ENCODE assay signal across 11 cellular contexts in the genomic region with DNA sequence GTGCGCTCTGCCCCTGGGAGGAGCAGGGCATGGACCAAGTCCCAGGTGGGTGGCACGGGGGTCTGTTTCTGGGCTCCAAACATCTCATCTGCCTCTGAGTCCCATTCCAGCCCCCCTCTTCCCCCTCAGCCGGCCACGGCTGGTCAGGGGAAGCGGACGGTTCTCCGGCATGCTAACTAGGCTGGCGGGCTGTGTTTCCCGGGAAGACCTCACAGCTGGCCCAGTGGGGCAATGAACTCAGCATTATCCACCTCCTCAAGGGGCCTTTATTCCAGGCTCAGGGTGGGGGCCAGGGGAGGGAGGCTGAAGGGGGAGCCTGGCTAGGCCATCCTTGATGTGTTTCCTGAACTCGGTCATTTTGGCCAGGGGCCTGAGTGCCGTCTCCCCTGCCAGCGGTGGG. TPM values are rescaled to one million over a fixed set of nuclear protein-coding genes. Genes with fewer than 3 reads are reported as not detected.
DNase-seq lines count a peak whose midpoint lies in the region; ATAC-seq and TF ChIP-seq lines count a peak whose summit lies in the region.
"Had no signal": no experiment of that assay in that cellular context is flagged by ENCODE, and none has a peak within 500 bp of the region (broad histone marks: within the 10 kb centered on the region; RNA-seq: fewer than 3 reads in every experiment).

No MANE protein-coding gene starts in this region.

- peaks cover 33 to 49% of the 10 kb centered on the region in 2 experiments for H3K4me1 ChIP-seq in SK-N-SH (ENCODE audit: control insufficient read depth in 1 of 2, insufficient read depth in 2 of 2, low read depth in 1 of 2, low read length in 1 of 2)
- H3K4me1 ChIP-seq in transverse colon = peaks cover 52 to 85% (median 65%) of the 10 kb centered on the region in 4 donors
- peaks cover 13% of the 10 kb centered on the region; the same call in 1 of the 2 replicates for H3K4me1 ChIP-seq in PC-3 (ENCODE audit: insufficient read depth, low read length)
- H3K4me1 ChIP-seq: HAP-1 had no signal

- intact Hi-C loops in transverse colon (cut with DNase I; ENCODE audit: low total_unique reads) (no loop called here), PC-3 (cut with micrococcal nuclease) (no loop called here)

- H2AFZ ChIP-seq in SK-N-SH (ENCODE audit: low read depth) = no peak overlapping the region
- no peak overlapping the region for H2AFZ ChIP-seq in PC-3 (ENCODE audit: low read length)

- WGBS in SK-N-SH (ENCODE audit: low lambda C conversion rate) = 87% methylated on average over 4 of the region's 12 CpGs
- WGBS in transverse colon (ENCODE audit: low coverage in 1 of 2), 2 donors = 52% methylated on average over 12 of the region's 12 CpGs; no CpG with 5 or more reads in 1 of the 2 donors

- H3K4me3 ChIP-seq in SK-N-SH (ENCODE audit: low read depth in 2 of 2, low read length in 1 of 2) = no peak overlapping the region
- H3K4me3 ChIP-seq in fibroblast of villous mesenchyme (ENCODE audit: low read depth, low read length) = peak overlapping the region; percentile 55
- peak overlapping the region in 1 of 4 donors; percentile 22 for H3K4me3 ChIP-seq in transverse colon
- H3K4me3 ChIP-seq in PC-3 (ENCODE audit: low read length) = no peak overlapping the region
- H3K4me3 ChIP-seq: HAP-1 had no signal

- POLR2A ChIA-PET in SK-N-SH (lab: Yijun Ruan, JAX) = no interaction called here
- POLR2A ChIA-PET in PC-3 (lab: Charles Lee; ENCODE audit: unreplicated experiment) = no interaction called here

- no peak overlapping the region for H3K9ac ChIP-seq in SK-N-SH
- H3K9ac ChIP-seq in PC-3 (ENCODE audit: low read length) = no peak overlapping the region

- BruUV-seq in PC-3 (replicated peaks; lab: Mats Ljungman, UMichigan) = no TSS peak

- peaks cover 54% of the 10 kb centered on the region for H3K79me2 ChIP-seq in SK-N-SH (ENCODE audit: insufficient read depth)
- H3K79me2 ChIP-seq in PC-3 (ENCODE audit: low read length) = no peaks in the 10 kb centered on the region

- TF ChIP-seq RAD21 in SK-N-SH (IDR thresholded peaks at IDR 0.05; ENCODE audit: low read length) = no peak

- H3F3A ChIP-seq in SK-N-SH (replicated peaks; ENCODE audit: insufficient read depth) = peaks cover 5% of the 10 kb centered on the region
- H3F3A ChIP-seq in PC-3 (ENCODE audit: low read length, unreplicated experiment) = no peaks in the 10 kb centered on the region

- no peak for ATAC-seq in PC-3

- no peak for TF ChIP-seq POLR2A in transverse colon (IDR thresholded peaks at IDR 0.05)

- H3K4me2 ChIP-seq in SK-N-SH (no peak overlapping the region), PC-3 (ENCODE audit: low read length) (no peak overlapping the region)

- CTCF ChIA-PET in SK-N-SH (lab: Yijun Ruan, JAX) = interaction anchor here (0.7 to 23.5 kb wide), 6 partner anchors 9 to 78 kb away, joined by 3 to 643 read pairs (median 10); partner anchors contain the start of gene LRP1-AS
- CTCF ChIA-PET in PC-3 (lab: Charles Lee) = no interaction called here

- in situ Hi-C loops in transverse colon (cut with MboI; ENCODE audit: low pct_ligation_motif_present in 1 of 4, low pct_unique_long_range_greater_than_20kb in 1 of 4, low sequenced_read_pairs in 3 of 4) = no loop called here

- DNase-seq in SK-N-SH = peak; percentile 78
- DNase-seq in fibroblast of villous mesenchyme (ENCODE audit: low read depth) = peak; percentile 63
- peak; percentile 71 for DNase-seq in myocyte (ENCODE audit: low read depth)
- DNase-seq in transverse colon = no peak
- DNase-seq in NCI-H187 treated with DMSO at 0.1 percent for 48 hours (lab: John Stamatoyannopoulos, UW) = no peak
- no peak for DNase-seq in PC-3
- no peak for DNase-seq in HT-29 (ENCODE audit: low spot score)
- DNase-seq in Kasumi-1 (lab: John Stamatoyannopoulos, UW) = no peak
- DNase-seq: activated T-cell treated with anti-CD3 and anti-CD28 coated beads, Interleukin-2, amount 50 U/mL, for 1 hour; KG1 had no signal

- H3K9me2 ChIP-seq in SK-N-SH (no peaks in the 10 kb centered on the region), PC-3 (replicated peaks; ENCODE audit: low read length) (no peaks in the 10 kb centered on the region)

- TF ChIP-seq EP300 in SK-N-SH (IDR thresholded peaks at IDR 0.05; ENCODE audit: borderline replicate concordance in 1 of 2, low read depth in 1 of 2, low read length in 1 of 2) (no peak; a peak in 1 of 4 replicates), transverse colon (IDR thresholded peaks at IDR 0.05; ENCODE audit: low read depth) (no peak)

- H3K9me3 ChIP-seq in SK-N-SH (no peaks in the 10 kb centered on the region), transverse colon (no peaks in the 10 kb centered on the region), PC-3 (ENCODE audit: low read length) (no peaks in the 10 kb centered on the region)
- H3K9me3 ChIP-seq: HAP-1 had no signal

- H3K27ac ChIP-seq in SK-N-SH (ENCODE audit: low read depth in 2 of 2, low read length in 1 of 2) (peak overlapping the region in 1 of 2 experiments; percentile 73; a peak in 2 of 4 replicates), transverse colon (peak overlapping the region; percentile 94 to 99 (median 96)), PC-3 (ENCODE audit: low read length) (no peak overlapping the region)

- H3K27me3 ChIP-seq in SK-N-SH (ENCODE audit: insufficient read depth) = no peaks in the 10 kb centered on the region
- H3K27me3 ChIP-seq in transverse colon = no peaks in the 10 kb centered on the region
- no peaks in the 10 kb centered on the region for H3K27me3 ChIP-seq in PC-3 (ENCODE audit: low read length)

- no peak for TF ChIP-seq CTCF in SK-N-SH (IDR thresholded peaks at IDR 0.05)
- TF ChIP-seq CTCF in fibroblast of villous mesenchyme (IDR thresholded peaks at IDR 0.05; ENCODE audit: insufficient read depth, low read depth, low read length) = no peak
- no peak for TF ChIP-seq CTCF in transverse colon (IDR thresholded peaks at IDR 0.05)
- TF ChIP-seq CTCF in PC-3 (conservative IDR thresholded peaks at IDR 0.05; ENCODE audit: low read depth, low read length) = no peak

- H3K36me3 ChIP-seq in SK-N-SH (replicated peaks in 1 of 2; ENCODE audit: control insufficient read depth in 1 of 2, insufficient read depth in 2 of 2, low read length in 1 of 2) = peaks cover 0 to 23% of the 10 kb centered on the region in 2 experiments
- no peaks in the 10 kb centered on the region for H3K36me3 ChIP-seq in transverse colon
- H3K36me3 ChIP-seq in PC-3 (ENCODE audit: low read depth, low read length) = no peaks in the 10 kb centered on the region

- peaks cover 47% of the 10 kb centered on the region for H4K20me1 ChIP-seq in SK-N-SH (ENCODE audit: insufficient read depth)
- H4K20me1 ChIP-seq in PC-3 (ENCODE audit: low read length) = no peaks in the 10 kb centered on the region

TF ChIP-seq in SK-N-SH, 30 proteins besides CTCF, POLR2A, EP300 and RAD21:
- no peak for TF ChIP-seq MEF2A (IDR thresholded peaks at IDR 0.05; ENCODE audit: borderline replicate concordance, low read depth)
- no peak for TF ChIP-seq FOXJ3 (CRISPR knock-in tag; IDR thresholded peaks at IDR 0.05)
- no peak for TF ChIP-seq NRF1 (IDR thresholded peaks at IDR 0.05; ENCODE audit: low read depth, low read length)
- TF ChIP-seq ELF1 (IDR thresholded peaks at IDR 0.05) = no peak

RNA-seq across cellular contexts. Expression of gene LRP1, which starts 7.7 kb away (rescaled TPM):
- 18.8 and 55.0 TPM in 2 replicates for polyA plus RNA-seq in SK-N-SH (2012; rRNA removed)
- polyA plus RNA-seq in SK-N-SH (2012; cell fraction: cytosol; rRNA removed) = 22.3 and 34.9 TPM in 2 replicates
- 127 and 168 TPM in 2 replicates for polyA plus RNA-seq in SK-N-SH (2012; cell fraction: nucleus; rRNA removed)
- total RNA-seq in fibroblast of villous mesenchyme (228 and 277 TPM in 2 replicates), myocyte (40.0 and 53.8 TPM in 2 replicates), transverse colon (100 to 1,000 TPM in 3 of 4 donors, 10 to 100 TPM in 1; 94.3 to 248 (median 199) TPM), PC-3 (2014; rRNA removed) (14.7 and 21.8 TPM in 2 replicates)
- 703 TPM for polyA plus RNA-seq in myocyte (2012)
- 22.8 and 25.2 TPM in 2 replicates for total RNA-seq in HT-29 (2014; rRNA removed; shearing (Covaris generic))

RNA-seq across cellular contexts. Expression of gene LRP1-AS, which starts 11.5 kb away (rescaled TPM):
- not detected in 2 replicates for polyA plus RNA-seq in SK-N-SH (2012; rRNA removed)
- not detected in 2 replicates for polyA plus RNA-seq in SK-N-SH (2012; cell fraction: cytosol; rRNA removed)
- polyA plus RNA-seq in SK-N-SH (2012; cell fraction: nucleus; rRNA removed) = not detected in 2 replicates
- not detected in 2 replicates for total RNA-seq in fibroblast of villous mesenchyme
- not detected in 2 replicates for total RNA-seq in myocyte
- polyA plus RNA-seq in myocyte (2012) = 0.77 TPM
- total RNA-seq in transverse colon = not detected
- total RNA-seq in PC-3 (2014; rRNA removed) = not detected in 2 replicates
- total RNA-seq in HT-29 (2014; rRNA removed; shearing (Covaris generic)) = not detected in 2 replicates

RNA-seq across cellular contexts. Expression of gene STAT6, which starts 24.8 kb away (rescaled TPM):
- polyA plus RNA-seq in SK-N-SH (2012; rRNA removed) = 0.15 and 0.42 TPM in 2 replicates
- 0.05 and 0.19 TPM in 2 replicates for polyA plus RNA-seq in SK-N-SH (2012; cell fraction: cytosol; rRNA removed)
- polyA plus RNA-seq in SK-N-SH (2012; cell fraction: nucleus; rRNA removed) = 0.73 and 0.83 TPM in 2 replicates
- total RNA-seq in fibroblast of villous mesenchyme = 81.5 and 81.6 TPM in 2 replicates
- 51.1 and 59.4 TPM in 2 replicates for total RNA-seq in myocyte
- 66.7 TPM for polyA plus RNA-seq in myocyte (2012)
- 100 to 1,000 TPM; 181 to 318 (median 198) TPM for total RNA-seq in transverse colon
- total RNA-seq in PC-3 (2014; rRNA removed) = 20.8 and 28.4 TPM in 2 replicates
- total RNA-seq in HT-29 (2014; rRNA removed; shearing (Covaris generic)) = 114 and 125 TPM in 2 replicates

RNA-seq across cellular contexts. Expression of gene NAB2, which starts 47.0 kb away (rescaled TPM):
- 23.7 and 24.9 TPM in 2 replicates for polyA plus RNA-seq in SK-N-SH (2012; rRNA removed)
- polyA plus RNA-seq in SK-N-SH (2012; cell fraction: cytosol; rRNA removed) = 12.7 and 18.9 TPM in 2 replicates
- polyA plus RNA-seq in SK-N-SH (2012; cell fraction: nucleus; rRNA removed) = 24.3 and 28.0 TPM in 2 replicates
- total RNA-seq in fibroblast of villous mesenchyme (38.0 and 39.6 TPM in 2 replicates), myocyte (50.6 and 76.7 TPM in 2 replicates), transverse colon (1 to 10 TPM; 2.6 to 9.1 (median 4.7) TPM), PC-3 (2014; rRNA removed) (17.4 and 20.2 TPM in 2 replicates)
- 53.8 TPM for polyA plus RNA-seq in myocyte (2012)
- 17.8 and 19.3 TPM in 2 replicates for total RNA-seq in HT-29 (2014; rRNA removed; shearing (Covaris generic))

RNA-seq across cellular contexts. Expression of gene NEMP1, which starts 57.3 kb away (rescaled TPM):
- 6.2 and 8.8 TPM in 2 replicates for polyA plus RNA-seq in SK-N-SH (2012; rRNA removed)
- polyA plus RNA-seq in SK-N-SH (2012; cell fraction: cytosol; rRNA removed) = 7.0 and 7.1 TPM in 2 replicates
- 13.4 and 24.8 TPM in 2 replicates for polyA plus RNA-seq in SK-N-SH (2012; cell fraction: nucleus; rRNA removed)
- total RNA-seq in fibroblast of villous mesenchyme (10.0 and 19.0 TPM in 2 replicates), myocyte (9.9 and 19.1 TPM in 2 replicates), transverse colon (10 to 100 TPM in 1 of 4 donors, 1 to 10 TPM in 3; 4.0 to 66.7 (median 5.2) TPM), PC-3 (2014; rRNA removed) (16.4 and 18.3 TPM in 2 replicates)
- polyA plus RNA-seq in myocyte (2012) = 4.3 TPM
- total RNA-seq in HT-29 (2014; rRNA removed; shearing (Covaris generic)) = 12.5 and 13.6 TPM in 2 replicates

Comparison
In these comparisons a context has a peak if more than half of its experiments do, and no peak if none do; other contexts are left out.
1. DNase-seq: peak in SK-N-SH (single experiment), fibroblast of villous mesenchyme (single experiment) and myocyte (single experiment); none in transverse colon (single experiment), NCI-H187 treated with DMSO at 0.1 percent for 48 hours (single experiment), PC-3 (single experiment), HT-29 (single experiment) and Kasumi-1 (0 of 2).